10 cellular contexts compared by ENCODE assay signal in the genomic region with DNA sequence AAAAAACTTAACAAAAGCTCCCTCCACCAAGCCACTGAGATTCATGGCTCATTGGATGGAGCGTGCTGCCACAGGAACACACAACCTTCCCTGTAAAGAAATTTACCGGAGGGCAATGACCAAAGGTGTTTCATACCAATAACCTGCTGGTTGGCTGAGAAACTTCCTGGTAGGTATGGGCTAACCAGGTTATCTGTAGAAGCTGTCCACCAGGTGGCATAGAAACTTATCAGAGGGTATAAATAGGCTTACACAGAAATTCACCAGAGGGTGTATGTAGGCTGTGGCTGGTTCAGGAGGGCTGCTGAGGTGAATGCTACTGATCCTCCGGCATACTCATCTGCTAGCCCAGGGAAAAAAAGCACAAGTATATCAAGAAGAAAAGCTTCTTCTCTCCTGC. TPM values are rescaled to one million over a fixed set of nuclear protein-coding genes. Genes with fewer than 3 reads are reported as not detected.
DNase-seq lines count a peak whose midpoint lies in the region; ATAC-seq and TF ChIP-seq lines count a peak whose summit lies in the region.
"Had no signal": no experiment of that assay in that cellular context is flagged by ENCODE, and none has a peak within 500 bp of the region (broad histone marks: within the 10 kb centered on the region; RNA-seq: fewer than 3 reads in every experiment).

No MANE protein-coding gene starts in this region.

- no peaks in the 10 kb centered on the region for H3K9me3 Mint-ChIP-seq in CD4-positive, alpha-beta T cell
- H3K9me3 Mint-ChIP-seq in HFFc6 = no peaks in the 10 kb centered on the region
- H3K9me3 Mint-ChIP-seq: activated naive CD4-positive, alpha-beta T cell treated with anti-CD3 and anti-CD28 coated beads, Interleukin-2, amount 50 U/mL, for 72 hours had no signal

- H3K4me1 ChIP-seq in testis (no peaks in the 10 kb centered on the region), esophagus muscularis mucosa (peaks cover 0 to 14% (median 3%) of the 10 kb centered on the region in 4 donors)

- H3K36me3 Mint-ChIP-seq in CD4-positive, alpha-beta T cell (ENCODE audit: low read depth) = peaks cover 61% of the 10 kb centered on the region
- H3K36me3 Mint-ChIP-seq in HFFc6 (ENCODE audit: low read depth) (no peaks in the 10 kb centered on the region), T-helper 17 cell (ENCODE audit: low read depth) (peaks cover 11% of the 10 kb centered on the region)
- H3K36me3 Mint-ChIP-seq: activated naive CD4-positive, alpha-beta T cell treated with anti-CD3 and anti-CD28 coated beads, Interleukin-2, amount 50 U/mL, for 72 hours had no signal

- CTCF ChIA-PET in CD4-positive, alpha-beta T cell (lab: Charles Lee) = interaction anchor here (0.9 to 2.8 kb wide), 5 partner anchors 11 to 118 kb away, joined by 3 to 12 read pairs (median 4); a partner anchor contains a TSS

- TF ChIP-seq EP300 in esophagus muscularis mucosa (IDR thresholded peaks at IDR 0.05) = no peak

- no peak for DNase-seq in CD4-positive, alpha-beta T cell
- DNase-seq in HFFc6 (no peak), T-helper 17 cell (peak in 2 of 3 donors; percentile 18 to 21), left colon (peak; percentile 11 to 44), testis (no peak), NCI-H1048 (lab: John Stamatoyannopoulos, UW) (no peak), esophagus muscularis mucosa (ENCODE audit: extremely low spot score) (no peak)
- DNase-seq in stimulated activated CD4-positive, alpha-beta T cell treated with anti-CD3 and anti-CD28 coated beads, Interleukin-15, amount 100 ng/mL, for 24 hours = no peak
- DNase-seq: DMS79 had no signal

- H3K27me3 ChIP-seq in CD4-positive, alpha-beta T cell (ENCODE audit: control insufficient read depth, insufficient read depth, low read length) = no peaks in the 10 kb centered on the region
- H3K27me3 ChIP-seq in testis = no peaks in the 10 kb centered on the region
- H3K27me3 ChIP-seq in esophagus muscularis mucosa = no peaks in the 10 kb centered on the region

- H3K4me3 ChIP-seq in testis (no peak overlapping the region), esophagus muscularis mucosa (no peak overlapping the region)

- no peak overlapping the region for H3K27ac Mint-ChIP-seq in CD4-positive, alpha-beta T cell
- H3K27ac Mint-ChIP-seq in HFFc6 = no peak overlapping the region
- H3K27ac Mint-ChIP-seq in T-helper 17 cell = no peak overlapping the region
- H3K27ac Mint-ChIP-seq: activated naive CD4-positive, alpha-beta T cell treated with anti-CD3 and anti-CD28 coated beads, Interleukin-2, amount 50 U/mL, for 72 hours had no signal

- TF ChIP-seq CTCF in CD4-positive, alpha-beta T cell (IDR thresholded peaks at IDR 0.05) = no peak
- TF ChIP-seq CTCF in HFFc6 (IDR thresholded peaks at IDR 0.05) (peak; percentile 34), testis (IDR thresholded peaks at IDR 0.05) (no peak), esophagus muscularis mucosa (IDR thresholded peaks at IDR 0.05) (no peak)

- H3K27ac ChIP-seq in CD4-positive, alpha-beta T cell (ENCODE audit: low read depth, low read length) = no peak overlapping the region
- H3K27ac ChIP-seq in testis (no peak overlapping the region), esophagus muscularis mucosa (replicated peaks in 1 of 4) (no peak overlapping the region)

- TF ChIP-seq POLR2A in testis (IDR thresholded peaks at IDR 0.05) = no peak
- TF ChIP-seq POLR2A in esophagus muscularis mucosa (IDR thresholded peaks at IDR 0.05; ENCODE audit: low read depth) = no peak

- H3K36me3 ChIP-seq in testis (ENCODE audit: low read depth, missing control alignments) (no peaks in the 10 kb centered on the region), esophagus muscularis mucosa (peaks cover 0 to 7% (median 0%) of the 10 kb centered on the region in 4 donors)

- 64 to 91% methylated on average over 3 of the region's 3 CpGs for WGBS in testis, 2 donors
- 90% methylated on average over 3 of the region's 3 CpGs for WGBS in esophagus muscularis mucosa

- intact Hi-C loops in CD4-positive, alpha-beta T cell (cut with DNase I, micrococcal nuclease) = loop anchor here (2.0 to 5.0 kb wide), 2 partner anchors 63 to 79 kb away; a partner anchor contains a TSS
- intact Hi-C loops in left colon (cut with DNase I, micrococcal nuclease) (no loop called here), testis (cut with DNase I; ENCODE audit: low total_unique reads) (no loop called here), esophagus muscularis mucosa (cut with DNase I) (no loop called here)

- no peaks in the 10 kb centered on the region for H3K9me3 ChIP-seq in CD4-positive, alpha-beta T cell (ENCODE audit: control insufficient read depth, low read length)
- H3K9me3 ChIP-seq in T-helper 17 cell (ENCODE audit: control insufficient read depth, low read length, poor library complexity, severe bottlenecking) (no peaks in the 10 kb centered on the region), testis (no peaks in the 10 kb centered on the region), esophagus muscularis mucosa (no peaks in the 10 kb centered on the region)

- POLR2A ChIA-PET in CD4-positive, alpha-beta T cell (lab: Charles Lee) = interaction anchor here (0.8 kb wide), 1 partner anchor 80 kb away, joined by 4 read pairs; a partner anchor contains a TSS

- H3K4me3 Mint-ChIP-seq in CD4-positive, alpha-beta T cell = no peak overlapping the region
- H3K4me3 Mint-ChIP-seq in HFFc6 (no peak overlapping the region), T-helper 17 cell (no peak overlapping the region)

- no peaks in the 10 kb centered on the region for H3K27me3 Mint-ChIP-seq in CD4-positive, alpha-beta T cell
- no peaks in the 10 kb centered on the region for H3K27me3 Mint-ChIP-seq in HFFc6 (ENCODE audit: insufficient read depth)
- no peaks in the 10 kb centered on the region for H3K27me3 Mint-ChIP-seq in T-helper 17 cell

- ATAC-seq in CD4-positive, alpha-beta T cell (ENCODE audit: poor library complexity) = peak; percentile 91
- ATAC-seq in T-helper 17 cell (peak; percentile 91), left colon (peak; percentile 100)
- ATAC-seq: activated naive CD4-positive, alpha-beta T cell treated with anti-CD3 and anti-CD28 coated beads, Interleukin-2, amount 50 U/mL, for 72 hours had no signal

- no peaks in the 10 kb centered on the region for H3K4me1 Mint-ChIP-seq in CD4-positive, alpha-beta T cell (ENCODE audit: low read depth)
- H3K4me1 Mint-ChIP-seq in HFFc6 (ENCODE audit: low read depth) (no peaks in the 10 kb centered on the region), T-helper 17 cell (peaks cover 3% of the 10 kb centered on the region)

RNA-seq across cellular contexts. Expression of a gene that starts 27.1 kb away (rescaled TPM):
- total RNA-seq in CD4-positive, alpha-beta T cell = 1 to 10 TPM; 6.1 to 7.6 TPM
- 1 to 10 TPM; 3.0 to 5.6 (median 5.1) TPM for total RNA-seq in HFFc6 (2021; fragmentation: NEBNext Ultra II Directional; extraction: Animal tissue kit (Norgen Biotek cat#: 25700))
- 10 to 100 TPM; 12.7 to 13.8 TPM for total RNA-seq in T-helper 17 cell
- 10 to 100 TPM in 1 of 2 donors, 1 to 10 TPM in 1; 7.7 to 10.6 TPM for total RNA-seq in left colon
- total RNA-seq in testis = 10 to 100 TPM; 22.7 to 25.2 TPM
- 19.5 TPM for polyA plus RNA-seq in testis (ENCODE audit: insufficient read depth, low read depth, low replicate concordance)
- 10 to 100 TPM; 16.7 to 22.2 (median 19.0) TPM for total RNA-seq in esophagus muscularis mucosa

RNA-seq across cellular contexts. Expression of a gene that starts 58.3 kb away (rescaled TPM):
- total RNA-seq in CD4-positive, alpha-beta T cell = 10 to 100 TPM; 33.2 to 33.4 TPM
- total RNA-seq in HFFc6 (2021; fragmentation: NEBNext Ultra II Directional; extraction: Animal tissue kit (Norgen Biotek cat#: 25700)) = 100 to 1,000 TPM; 157 to 188 (median 167) TPM
- total RNA-seq in T-helper 17 cell (10 to 100 TPM; 34.4 to 35.1 TPM), left colon (10 to 100 TPM; 24.6 to 26.3 TPM), testis (10 to 100 TPM; 40.5 to 45.3 TPM), esophagus muscularis mucosa (10 to 100 TPM; 31.1 to 39.9 (median 34.5) TPM)
- polyA plus RNA-seq in testis (ENCODE audit: insufficient read depth, low read depth, low replicate concordance) = 33.6 TPM

Comparison
In these comparisons a context has a peak if more than half of its experiments do, and no peak if none do; other contexts are left out.
1. DNase-seq: peak in T-helper 17 cell (2 of 3) and left colon (2 of 2); none in CD4-positive, alpha-beta T cell (0 of 10), HFFc6 (single experiment), testis (single experiment), stimulated activated CD4-positive, alpha-beta T cell treated with anti-CD3 and anti-CD28 coated beads, Interleukin-15, amount 100 ng/mL, for 24 hours (single experiment), NCI-H1048 (single experiment) and esophagus muscularis mucosa (single experiment).
2. intact Hi-C loops: an anchor here in CD4-positive, alpha-beta T cell (2.0 to 5.0 kb wide); none called in left colon, testis and esophagus muscularis mucosa.
3. Peak in every context shown above with its lines, with median percentiles within 50 percentile points of each other: ATAC-seq.